In the genomic region with DNA sequence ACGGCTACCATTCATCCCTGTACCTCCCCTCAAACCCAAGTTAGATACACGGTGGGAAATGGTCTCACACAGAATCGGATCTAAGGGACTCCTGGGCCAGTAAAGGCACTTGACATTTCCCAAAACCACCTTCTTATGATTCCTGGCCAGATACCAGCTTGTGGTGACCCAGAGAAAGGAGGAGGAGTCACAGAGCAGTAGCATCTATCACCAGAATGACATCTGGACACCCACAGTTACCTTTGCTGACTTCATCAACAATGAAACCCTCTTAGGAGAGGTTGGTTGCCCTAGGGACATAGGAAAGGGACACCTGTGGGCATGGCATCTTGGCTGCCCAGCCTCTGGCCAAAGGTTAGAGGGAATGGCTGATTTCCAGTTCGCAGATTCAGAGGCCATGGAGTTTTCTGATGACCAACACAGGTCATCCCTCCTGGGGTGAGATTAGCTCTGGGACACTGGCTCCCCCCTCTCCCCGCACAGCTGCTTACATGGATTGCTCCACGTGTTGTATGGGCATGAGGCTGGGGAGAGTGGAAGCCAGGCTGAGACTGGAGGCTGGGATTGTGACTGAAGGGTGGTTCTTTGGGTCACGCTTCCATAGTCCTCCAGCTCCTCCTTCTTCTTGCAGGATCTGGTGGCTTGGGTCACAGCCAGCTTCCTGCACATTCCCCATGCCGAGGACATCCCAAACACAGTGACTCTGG, we compare ENCODE assay signal across 20 cellular contexts. TPM values are rescaled to one million over a fixed set of nuclear protein-coding genes. Genes with fewer than 3 reads are reported as not detected.
DNase-seq lines count a peak whose midpoint lies in the region; ATAC-seq, FAIRE-seq and TF ChIP-seq lines count a peak whose summit lies in the region.
"Had no signal": no experiment of that assay in that cellular context is flagged by ENCODE, and none has a peak within 500 bp of the region (broad histone marks: within the 10 kb centered on the region; RNA-seq: fewer than 3 reads in every experiment).

No MANE protein-coding gene starts in this region.

- no peak for TF ChIP-seq RAD21 in K562 (CRISPR knock-in tag; conservative IDR thresholded peaks at IDR 0.05 in 1 of 2, IDR thresholded peaks at IDR 0.05 in 1 of 2)

- H3K4me2 ChIP-seq in K562 (ENCODE audit: insufficient read depth, low read length): no peak overlapping the region

- ATAC-seq in K562: no peak; the same call in 2 of the 3 replicates
- ATAC-seq in GM18861 (IDR thresholded peaks at IDR 0.05; ENCODE audit: unreplicated experiment): no peak
- ATAC-seq: activated CD4-positive, CD25-positive, alpha-beta regulatory T cell treated with anti-CD3 and anti-CD28 coated beads, Interleukin-2, amount 50 U/mL, for 24 hours; effector memory CD8-positive, alpha-beta T cell had no signal

- H3K9me3 ChIP-seq in K562 (replicated peaks; ENCODE audit: control insufficient read depth, insufficient read depth, low read depth, low read length): no peaks in the 10 kb centered on the region
- H3K9me3 ChIP-seq in tibial artery: no peaks in the 10 kb centered on the region

- H4K20me1 ChIP-seq in K562 (replicated peaks; ENCODE audit: control insufficient read depth, insufficient read depth, low read length): 0 out of 2 replicates have a peak, but pooled peaks cover 2% of the 10 kb centered on the region

- H3K4me1 ChIP-seq in K562 (replicated peaks in 1 of 2; ENCODE audit: control insufficient read depth in 2 of 2, insufficient read depth in 2 of 2, low read length in 2 of 2): peaks cover 3 to 12% of the 10 kb centered on the region in 2 experiments; a peak in 3 of 5 replicates
- peaks cover 0 to 44% (median 18%) of the 10 kb centered on the region in 4 donors for H3K4me1 ChIP-seq in tibial artery

- no peaks in the 10 kb centered on the region for H3K27me3 ChIP-seq in K562 (ENCODE audit: control insufficient read depth in 2 of 2, insufficient read depth in 2 of 2, low read length in 2 of 2)
- no peaks in the 10 kb centered on the region for H3K27me3 ChIP-seq in tibial artery

- no peaks in the 10 kb centered on the region for H3K27me3 Mint-ChIP-seq in T-helper 2 cell treated with Interferon-gamma antibody and Interleukin-4, amounts not matched to agents 5 μg/mL and 100 μg/mL, for 36 hours (ENCODE audit: low read depth)

- FAIRE-seq in K562 (lab: Jason Lieb, UNC): peak; percentile 19

- no peaks in the 10 kb centered on the region for H3K9me3 Mint-ChIP-seq in T-helper 2 cell treated with Interferon-gamma antibody and Interleukin-4, amounts not matched to agents 5 μg/mL and 100 μg/mL, for 36 hours
- H3K9me3 Mint-ChIP-seq: effector memory CD8-positive, alpha-beta T cell had no signal

- peaks cover 2% of the 10 kb centered on the region for H3K36me3 Mint-ChIP-seq in T-helper 2 cell treated with Interferon-gamma antibody and Interleukin-4, amounts not matched to agents 5 μg/mL and 100 μg/mL, for 36 hours (ENCODE audit: low read depth)

- H3K27ac ChIP-seq in K562 (ENCODE audit: extremely low read depth, low read depth, low read length) (no peak overlapping the region), tibial artery (peak overlapping the region; percentile 90 to 96)
- H3K27ac ChIP-seq: 22Rv1, skin epidermis had no signal

- peaks cover 6% of the 10 kb centered on the region for H3K4me1 Mint-ChIP-seq in T-helper 2 cell treated with Interferon-gamma antibody and Interleukin-4, amounts not matched to agents 5 μg/mL and 100 μg/mL, for 36 hours (ENCODE audit: low read depth)

- no peak overlapping the region for H3K4me3 Mint-ChIP-seq in T-helper 2 cell treated with Interferon-gamma antibody and Interleukin-4, amounts not matched to agents 5 μg/mL and 100 μg/mL, for 36 hours
- H3K4me3 Mint-ChIP-seq: effector memory CD8-positive, alpha-beta T cell had no signal

- TF ChIP-seq CTCF in K562 (IDR thresholded peaks at IDR 0.05 in 2 of 3, conservative IDR thresholded peaks at IDR 0.05 in 1 of 3; ENCODE audit: insufficient read depth in 2 of 3, low read depth in 1 of 3, low read length in 3 of 3) (no peak), tibial artery (IDR thresholded peaks at IDR 0.05) (no peak)

- BruUV-seq in K562 (replicated peaks; lab: Mats Ljungman, UMichigan): no TSS peak

- H3K9ac ChIP-seq in K562 (ENCODE audit: insufficient read depth in 1 of 2, low read depth in 2 of 2, low read length in 2 of 2): peak overlapping the region in 1 of 2 experiments; percentile 38; a peak in 2 of 4 replicates

- in situ Hi-C loops in K562 (cut with MboI): no loop called here

- CTCF ChIA-PET in K562 (lab: Yijun Ruan, JAX; ENCODE audit: low intra/inter-chr PET ratio): no interaction called here

- H3K4me3 ChIP-seq in K562 (no peak overlapping the region), tibial artery (peak overlapping the region; percentile 27 to 62)
- H3K4me3 ChIP-seq: skin epidermis had no signal

- H3K79me2 ChIP-seq in K562 (ENCODE audit: control insufficient read depth, insufficient read depth, low read length): no peaks in the 10 kb centered on the region

- no peak for TF ChIP-seq POLR2A in K562 (conservative IDR thresholded peaks at IDR 0.05)

- POLR2A ChIA-PET in K562 (lab: Yijun Ruan, JAX): interaction anchor here (1.6 kb wide), 1 partner anchor 10 kb away, joined by 3 read pairs; no protein-coding TSS in a partner anchor

- intact Hi-C loops in K562 (cut with micrococcal nuclease): no loop called here
- intact Hi-C loops in tibial artery (cut with DNase I; ENCODE audit: low total_unique reads): no loop called here

- H3K36me3 ChIP-seq in K562 (ENCODE audit: control insufficient read depth, insufficient read depth, low read length) (peaks cover 13% of the 10 kb centered on the region), tibial artery (peaks cover 9 to 16% (median 13%) of the 10 kb centered on the region in 3 donors)

- TF ChIP-seq EP300 in K562 (IDR thresholded peaks at IDR 0.05; ENCODE audit: low read length): no peak

- DNase-seq in DMS53 (lab: John Stamatoyannopoulos, UW): peak; percentile 28
- no peak for DNase-seq in DMS53 treated with DMSO at 0.1 percent for 48 hours (lab: John Stamatoyannopoulos, UW; ENCODE audit: unreplicated experiment)
- peak in 3 of 4 experiments; percentile 16 to 60 (median 57) for DNase-seq in K562 (ENCODE audit: extremely low read depth in 1 of 4, low spot score in 3 of 4)
- peak; percentile 64 for DNase-seq in mesenteric fat pad (ENCODE audit: low spot score)
- peak; percentile 49 to 85 for DNase-seq in tibial artery
- DNase-seq in T-helper 2 cell treated with Interferon-gamma antibody and Interleukin-4, amounts not matched to agents 5 μg/mL and 100 μg/mL, for 36 hours (ENCODE audit: low spot score): no peak
- no peak for DNase-seq in NK-92 treated with Interleukin-12 subunit alpha and Interleukin-12 subunit beta, amount 100 ng/mL, for 24 hours (lab: John Stamatoyannopoulos, UW)
- DNase-seq: activated effector memory CD4-positive, alpha-beta T cell treated with anti-CD3 and anti-CD28 coated beads, Interleukin-2, amount 50 U/mL, for 16 hours; amygdala; DND-41; effector memory CD8-positive, alpha-beta T cell; hypothalamus; left cardiac atrium; NCI-H2029 treated with DMSO at 0.1 percent for 48 hours; NCI-H524; T-helper 9 cell had no signal

- no peak overlapping the region for H3K27ac Mint-ChIP-seq in T-helper 2 cell treated with Interferon-gamma antibody and Interleukin-4, amounts not matched to agents 5 μg/mL and 100 μg/mL, for 36 hours
- H3K27ac Mint-ChIP-seq: effector memory CD8-positive, alpha-beta T cell had no signal

- no peaks in the 10 kb centered on the region for H3K9me1 ChIP-seq in K562 (ENCODE audit: control insufficient read depth, insufficient read depth, low read length)

- no peak overlapping the region for H2AFZ ChIP-seq in K562 (ENCODE audit: low read depth, low read length)

- WGBS in K562 (ENCODE audit: insufficient coverage, low coverage, missing lambda C conversion rate): 4% methylated on average over 7 of the region's 8 CpGs

RNA-seq across cellular contexts. Expression of a gene that starts 1.4 kb away (rescaled TPM):
- 2.1 and 2.8 TPM in 2 replicates for total RNA-seq in K562 (2011; cell fraction: chromatin; rRNA removed; ENCODE audit: low replicate concordance)
- total RNA-seq in K562 (2011; cell fraction: nucleolus; rRNA removed): 1.2 and 1.6 TPM in 2 replicates
- 1.5 and 1.6 TPM in 2 replicates for total RNA-seq in K562 (2011; cell fraction: nucleoplasm; rRNA removed)
- 0.09 and 0.16 TPM in 2 replicates for total RNA-seq in K562 (2014; rRNA removed)
- total RNA-seq in K562 (2014; rRNA removed; fragmentation: Illumina TruSeq; extraction: Trizol): 0.06 TPM in 1 of 2 replicates, not detected in the other
- total RNA-seq in K562 (2015; rRNA removed; fragmentation: Illumina TruSeq; extraction: Trizol): 0.14 and 0.23 TPM in 2 replicates
- 0.42 and 0.47 TPM in 2 replicates for total RNA-seq in K562 (2021)
- 0.22 and 0.55 TPM in 2 replicates for polyA plus RNA-seq in K562 (2011; rRNA removed)
- polyA plus RNA-seq in K562 (2011; cell fraction: cytosol; rRNA removed): 0.13 and 0.31 TPM in 2 replicates
- polyA plus RNA-seq in K562 (2011; cell fraction: nucleus; rRNA removed): 2.5 and 2.9 TPM in 2 replicates
- polyA plus RNA-seq in K562 (2012): 0.17 and 0.69 TPM in 2 replicates
- polyA plus RNA-seq in K562 (2014; fragmentation: Illumina TruSeq; extraction: Trizol): 0.25 and 0.27 TPM in 2 replicates
- not detected for polyA plus RNA-seq in K562 (2014; fragmentation: Nextera tagmentation; extraction: Ambion mirVana)
- 0.23 and 0.32 TPM in 2 replicates for polyA plus RNA-seq in K562 (2014; rRNA removed)
- polyA minus RNA-seq in K562 (2011; rRNA and poly(A)+ RNA removed): 0.07 and 0.30 TPM in 2 replicates
- polyA minus RNA-seq in K562 (2011; cell fraction: cytosol; rRNA and poly(A)+ RNA removed): not detected in 2 replicates
- 0.44 and 0.54 TPM in 2 replicates for polyA minus RNA-seq in K562 (2011; cell fraction: nucleus; rRNA and poly(A)+ RNA removed)
- total RNA-seq in mesenteric fat pad: 528 TPM

RNA-seq across cellular contexts. Expression of a gene that starts 5.2 kb away (rescaled TPM):
- 6.7 and 16.0 TPM in 2 replicates for total RNA-seq in K562 (2011; cell fraction: chromatin; rRNA removed; ENCODE audit: low replicate concordance)
- total RNA-seq in K562 (2011; cell fraction: nucleolus; rRNA removed): 9.3 and 11.5 TPM in 2 replicates
- total RNA-seq in K562 (2011; cell fraction: nucleoplasm; rRNA removed): 6.6 and 7.0 TPM in 2 replicates
- total RNA-seq in K562 (2014; rRNA removed): 0.36 and 0.69 TPM in 2 replicates
- total RNA-seq in K562 (2014; rRNA removed; fragmentation: Illumina TruSeq; extraction: Trizol): 0.29 and 0.35 TPM in 2 replicates
- 0.49 and 0.58 TPM in 2 replicates for total RNA-seq in K562 (2015; rRNA removed; fragmentation: Illumina TruSeq; extraction: Trizol)
- 0.91 and 1.1 TPM in 2 replicates for total RNA-seq in K562 (2021)
- 0.49 and 0.54 TPM in 2 replicates for polyA plus RNA-seq in K562 (2011; rRNA removed)
- 0.52 and 0.79 TPM in 2 replicates for polyA plus RNA-seq in K562 (2011; cell fraction: cytosol; rRNA removed)
- 3.3 and 4.4 TPM in 2 replicates for polyA plus RNA-seq in K562 (2011; cell fraction: nucleus; rRNA removed)
- polyA plus RNA-seq in K562 (2012): 0.38 and 0.72 TPM in 2 replicates
- polyA plus RNA-seq in K562 (2014; fragmentation: Illumina TruSeq; extraction: Trizol): 0.37 and 0.51 TPM in 2 replicates
- polyA plus RNA-seq in K562 (2014; fragmentation: Nextera tagmentation; extraction: Ambion mirVana): under 1 TPM; 0.08 to 0.11 TPM
- 0.88 TPM in 2 replicates for polyA plus RNA-seq in K562 (2014; rRNA removed)
- polyA minus RNA-seq in K562 (2011; rRNA and poly(A)+ RNA removed): 0.69 and 0.95 TPM in 2 replicates
- polyA minus RNA-seq in K562 (2011; cell fraction: cytosol; rRNA and poly(A)+ RNA removed): 0.48 TPM in 1 of 2 replicates, not detected in the other
- polyA minus RNA-seq in K562 (2011; cell fraction: nucleus; rRNA and poly(A)+ RNA removed): 3.6 and 4.2 TPM in 2 replicates
- total RNA-seq in mesenteric fat pad: 10.5 TPM

RNA-seq across cellular contexts. Expression of a gene that starts 16.4 kb away (rescaled TPM):
- total RNA-seq in K562 (2011; cell fraction: chromatin; rRNA removed; ENCODE audit: low replicate concordance): 68.2 and 105 TPM in 2 replicates
- 64.3 and 78.7 TPM in 2 replicates for total RNA-seq in K562 (2011; cell fraction: nucleolus; rRNA removed)
- total RNA-seq in K562 (2011; cell fraction: nucleoplasm; rRNA removed): 82.3 and 119 TPM in 2 replicates
- total RNA-seq in K562 (2014; rRNA removed) (141 and 143 TPM in 2 replicates), K562 (2014; rRNA removed; fragmentation: Illumina TruSeq; extraction: Trizol) (137 and 145 TPM in 2 replicates), K562 (2015; rRNA removed; fragmentation: Illumina TruSeq; extraction: Trizol) (128 and 131 TPM in 2 replicates), K562 (2021) (228 and 239 TPM in 2 replicates), mesenteric fat pad (144 TPM)
- polyA plus RNA-seq in K562 (2011; rRNA removed) (86.5 and 167 TPM in 2 replicates), K562 (2014; fragmentation: Illumina TruSeq; extraction: Trizol) (272 and 275 TPM in 2 replicates), K562 (2014; fragmentation: Nextera tagmentation; extraction: Ambion mirVana) (10 to 100 TPM; 31.2 to 43.2 TPM), K562 (2014; rRNA removed) (177 and 180 TPM in 2 replicates)
- 83.3 and 119 TPM in 2 replicates for polyA plus RNA-seq in K562 (2011; cell fraction: cytosol; rRNA removed)
- polyA plus RNA-seq in K562 (2011; cell fraction: nucleus; rRNA removed): 44.6 and 64.5 TPM in 2 replicates
- polyA plus RNA-seq in K562 (2012): 103 and 158 TPM in 2 replicates
- 71.7 and 138 TPM in 2 replicates for polyA minus RNA-seq in K562 (2011; rRNA and poly(A)+ RNA removed)
- 27.7 and 69.4 TPM in 2 replicates for polyA minus RNA-seq in K562 (2011; cell fraction: cytosol; rRNA and poly(A)+ RNA removed)
- polyA minus RNA-seq in K562 (2011; cell fraction: nucleus; rRNA and poly(A)+ RNA removed): 27.6 and 29.9 TPM in 2 replicates

RNA-seq across cellular contexts. Expression of a gene that starts 25.5 kb away (rescaled TPM):
- total RNA-seq in K562 (2011; cell fraction: chromatin; rRNA removed; ENCODE audit: low replicate concordance): 121 and 124 TPM in 2 replicates
- total RNA-seq in K562 (2011; cell fraction: nucleolus; rRNA removed): 64.5 and 68.4 TPM in 2 replicates
- total RNA-seq in K562 (2011; cell fraction: nucleoplasm; rRNA removed): 66.9 and 85.1 TPM in 2 replicates
- total RNA-seq in K562 (2014; rRNA removed) (81.1 and 81.7 TPM in 2 replicates), K562 (2014; rRNA removed; fragmentation: Illumina TruSeq; extraction: Trizol) (49.6 and 58.6 TPM in 2 replicates), K562 (2015; rRNA removed; fragmentation: Illumina TruSeq; extraction: Trizol) (48.1 and 52.7 TPM in 2 replicates), K562 (2021) (52.3 and 57.3 TPM in 2 replicates), mesenteric fat pad (82.0 TPM)
- polyA plus RNA-seq in K562 (2011; rRNA removed) (34.1 and 55.9 TPM in 2 replicates), K562 (2014; fragmentation: Illumina TruSeq; extraction: Trizol) (57.8 and 68.1 TPM in 2 replicates), K562 (2014; fragmentation: Nextera tagmentation; extraction: Ambion mirVana) (10 to 100 TPM; 26.0 to 28.6 TPM), K562 (2014; rRNA removed) (64.7 and 71.5 TPM in 2 replicates)
- polyA plus RNA-seq in K562 (2011; cell fraction: cytosol; rRNA removed): 24.3 and 49.2 TPM in 2 replicates
- polyA plus RNA-seq in K562 (2011; cell fraction: nucleus; rRNA removed): 77.8 and 107 TPM in 2 replicates
- 37.5 and 43.1 TPM in 2 replicates for polyA plus RNA-seq in K562 (2012)
- polyA minus RNA-seq in K562 (2011; rRNA and poly(A)+ RNA removed): 41.0 and 65.0 TPM in 2 replicates
- polyA minus RNA-seq in K562 (2011; cell fraction: cytosol; rRNA and poly(A)+ RNA removed): 19.1 and 28.2 TPM in 2 replicates
- 44.0 and 47.8 TPM in 2 replicates for polyA minus RNA-seq in K562 (2011; cell fraction: nucleus; rRNA and poly(A)+ RNA removed)

RNA-seq across cellular contexts. Expression of a gene that starts 50.9 kb away (rescaled TPM):
- total RNA-seq in K562 (2011; cell fraction: chromatin; rRNA removed; ENCODE audit: low replicate concordance): 0.30 and 0.32 TPM in 2 replicates
- not detected in 2 replicates for total RNA-seq in K562 (2011; cell fraction: nucleolus; rRNA removed)
- not detected in 2 replicates for total RNA-seq in K562 (2011; cell fraction: nucleoplasm; rRNA removed)
- total RNA-seq in K562 (2014; rRNA removed) (0.20 and 0.54 TPM in 2 replicates), K562 (2014; rRNA removed; fragmentation: Illumina TruSeq; extraction: Trizol) (0.22 and 0.57 TPM in 2 replicates), K562 (2015; rRNA removed; fragmentation: Illumina TruSeq; extraction: Trizol) (0.23 TPM in 1 of 2 replicates, not detected in the other), K562 (2021) (0.20 TPM in 1 of 2 replicates, not detected in the other), mesenteric fat pad (not detected)
- polyA plus RNA-seq in K562 (2011; rRNA removed) (0.22 and 0.59 TPM in 2 replicates), K562 (2014; fragmentation: Illumina TruSeq; extraction: Trizol) (0.27 and 0.48 TPM in 2 replicates), K562 (2014; fragmentation: Nextera tagmentation; extraction: Ambion mirVana) (under 1 TPM; 0.74 to 0.86 TPM), K562 (2014; rRNA removed) (0.07 and 0.12 TPM in 2 replicates)
- 0.04 and 0.15 TPM in 2 replicates for polyA plus RNA-seq in K562 (2011; cell fraction: cytosol; rRNA removed)
- not detected in 2 replicates for polyA plus RNA-seq in K562 (2011; cell fraction: nucleus; rRNA removed)
- polyA plus RNA-seq in K562 (2012): 0.70 and 1.0 TPM in 2 replicates
- 0.32 TPM in 1 of 2 replicates, not detected in the other for polyA minus RNA-seq in K562 (2011; rRNA and poly(A)+ RNA removed)
- polyA minus RNA-seq in K562 (2011; cell fraction: cytosol; rRNA and poly(A)+ RNA removed): not detected in 2 replicates
- not detected in 2 replicates for polyA minus RNA-seq in K562 (2011; cell fraction: nucleus; rRNA and poly(A)+ RNA removed)

Comparison
In these comparisons a context has a peak if more than half of its experiments do, and no peak if none do; other contexts are left out.
1. DNase-seq: peak in DMS53 (single experiment), K562 (3 of 4), mesenteric fat pad (single experiment) and tibial artery (2 of 2); none in DMS53 treated with DMSO at 0.1 percent for 48 hours (single experiment), T-helper 2 cell treated with Interferon-gamma antibody and Interleukin-4, amounts not matched to agents 5 μg/mL and 100 μg/mL, for 36 hours (single experiment) and NK-92 treated with Interleukin-12 subunit alpha and Interleukin-12 subunit beta, amount 100 ng/mL, for 24 hours (single experiment).
2. RNA of a gene that starts 1.4 kb away (total RNA-seq): 528 TPM in mesenteric fat pad (single experiment); 0.06 to 2.8 TPM in K562; every median in the first group is over 100 times any median in the second.